27 cellular contexts compared by ENCODE assay signal in the genomic region with DNA sequence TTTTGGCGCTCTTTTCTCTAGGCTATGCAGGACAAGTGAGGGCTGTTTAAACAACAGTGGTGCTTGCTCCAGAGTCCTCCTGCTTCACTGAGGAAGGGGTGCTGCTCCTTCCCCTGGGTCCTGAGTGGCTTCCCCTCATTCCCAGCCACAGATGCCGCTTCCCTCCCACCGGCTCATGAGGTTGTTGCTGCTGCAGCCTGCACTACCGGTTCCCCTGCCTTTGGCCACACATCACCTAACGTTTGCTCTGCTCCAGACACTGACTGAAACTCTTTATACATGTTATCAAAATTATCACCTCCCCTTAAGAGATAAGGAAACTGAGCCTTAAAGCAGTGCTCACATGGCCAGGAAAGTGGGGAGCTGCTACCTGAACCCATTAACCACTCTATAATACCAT.
"Had no signal": no experiment of that assay in that cellular context is flagged by ENCODE, and none has a peak within 500 bp of the region (broad histone marks: within the 10 kb centered on the region; RNA-seq: fewer than 3 reads in every experiment).

No MANE protein-coding gene starts in this region.

- H3K36me3 ChIP-seq: ascending aorta, cardiac muscle cell, gastroesophageal sphincter, spleen, thoracic aorta, vagina had no signal

- DNase-seq: activated CD4-positive, alpha-beta T cell treated with anti-CD3 and anti-CD28 coated beads for 1 hour; activated CD8-positive, alpha-beta memory T cell treated with anti-CD3 and anti-CD28 coated beads, Interleukin-2, amount 10 ng/mL, durations not matched to agents 7 days and 5 days; activated CD8-positive, alpha-beta T cell treated with anti-CD3 and anti-CD28 coated beads, Interleukin-2, amount 10 ng/mL, durations not matched to agents 7 days and 5 days; activated naive CD4-positive, alpha-beta T cell; activated naive CD8-positive, alpha-beta T cell treated with anti-CD3 and anti-CD28 coated beads, Interleukin-2, amount 10 ng/mL, durations not matched to agents 7 days and 5 days; activated T-cell treated with anti-CD3 and anti-CD28 coated beads, Interleukin-2, amount 50 U/mL, for 48 hours; dorsolateral prefrontal cortex; effector memory CD4-positive, alpha-beta T cell; erythroblast; kidney; naive thymus-derived CD8-positive, alpha-beta T cell; right cardiac atrium; spleen; T-helper 1 cell; T-helper 9 cell had no signal

- H3K27me3 ChIP-seq: ascending aorta, cardiac muscle cell, dorsolateral prefrontal cortex, gastroesophageal sphincter, hepatocyte, spleen, vagina had no signal

- H3K9me3 Mint-ChIP-seq: activated naive CD8-positive, alpha-beta T cell treated with anti-CD3 and anti-CD28 coated beads, Interleukin-2, amount 10 ng/mL, durations not matched to agents 7 days and 5 days; activated T-helper 2 cell treated with anti-CD3 and anti-CD28 coated beads, Interferon-gamma antibody, Interleukin-2, Interleukin-4, amounts not matched to agents 10 μg/mL and 5 μg/mL and 100 μg/mL, durations not matched to agents 14 hours and 24 hours and 36 hours; memory B cell; naive thymus-derived CD8-positive, alpha-beta T cell; stimulated activated naive CD8-positive, alpha-beta T cell treated with anti-CD3 and anti-CD28 coated beads, Interleukin-15, Interleukin-2, amounts not matched to agents 100 ng/mL and 50 ng/mL, for 24 hours had no signal

- H3K9me3 ChIP-seq: ascending aorta, thoracic aorta, vagina had no signal

- H3K4me3 Mint-ChIP-seq: activated CD8-positive, alpha-beta memory T cell treated with anti-CD3 and anti-CD28 coated beads, Interleukin-2, amount 10 ng/mL, durations not matched to agents 7 days and 5 days; activated CD8-positive, alpha-beta T cell treated with anti-CD3 and anti-CD28 coated beads, Interleukin-2, amount 10 ng/mL, durations not matched to agents 7 days and 5 days; activated naive CD8-positive, alpha-beta T cell treated with anti-CD3 and anti-CD28 coated beads, Interleukin-2, amount 10 ng/mL, durations not matched to agents 7 days and 5 days; brain; memory B cell; naive thymus-derived CD8-positive, alpha-beta T cell; stimulated activated naive CD8-positive, alpha-beta T cell treated with anti-CD3 and anti-CD28 coated beads, Interleukin-15, Interleukin-2, amounts not matched to agents 100 ng/mL and 50 ng/mL, for 24 hours; WTC11 had no signal

- H3K27ac Mint-ChIP-seq: activated CD8-positive, alpha-beta memory T cell treated with anti-CD3 and anti-CD28 coated beads, Interleukin-2, amount 10 ng/mL, durations not matched to agents 7 days and 5 days; activated CD8-positive, alpha-beta T cell treated with anti-CD3 and anti-CD28 coated beads, Interleukin-2, amount 10 ng/mL, durations not matched to agents 7 days and 5 days; activated naive CD8-positive, alpha-beta T cell treated with anti-CD3 and anti-CD28 coated beads, Interleukin-2, amount 10 ng/mL, durations not matched to agents 7 days and 5 days; activated T-helper 2 cell treated with anti-CD3 and anti-CD28 coated beads, Interferon-gamma antibody, Interleukin-2, Interleukin-4, amounts not matched to agents 10 μg/mL and 5 μg/mL and 100 μg/mL, durations not matched to agents 14 hours and 24 hours and 36 hours; memory B cell; stimulated activated naive CD8-positive, alpha-beta T cell treated with anti-CD3 and anti-CD28 coated beads, Interleukin-15, Interleukin-2, amounts not matched to agents 100 ng/mL and 50 ng/mL, for 24 hours; WTC11 had no signal

- H3K4me3 ChIP-seq: ascending aorta, cardiac muscle cell, coronary artery, dorsolateral prefrontal cortex, gastroesophageal sphincter, hepatocyte, spleen, thoracic aorta, vagina had no signal

- H3K27ac ChIP-seq: ascending aorta, cardiac muscle cell, coronary artery, dorsolateral prefrontal cortex, gastroesophageal sphincter, hepatocyte, spleen, thoracic aorta, vagina had no signal

- H3K27me3 Mint-ChIP-seq: naive thymus-derived CD8-positive, alpha-beta T cell had no signal

- H3K36me3 Mint-ChIP-seq: activated CD8-positive, alpha-beta memory T cell treated with anti-CD3 and anti-CD28 coated beads, Interleukin-2, amount 10 ng/mL, durations not matched to agents 7 days and 5 days; brain; memory B cell; naive thymus-derived CD8-positive, alpha-beta T cell had no signal

- ATAC-seq: activated CD8-positive, alpha-beta memory T cell treated with anti-CD3 and anti-CD28 coated beads, Interleukin-2, amount 10 ng/mL, durations not matched to agents 7 days and 5 days; activated CD8-positive, alpha-beta T cell treated with anti-CD3 and anti-CD28 coated beads, Interleukin-2, amount 10 ng/mL, durations not matched to agents 7 days and 5 days; gastroesophageal sphincter; naive thymus-derived CD8-positive, alpha-beta T cell; right cardiac atrium; WTC11 had no signal
